Comparison of ENCODE assay signal across 9 cellular contexts in genomic region chr1:247681288-247681897, GRCh38. TPM values are rescaled to one million over a fixed set of nuclear protein-coding genes. Genes with fewer than 3 reads are reported as not detected.
A peak's percentile ranks its signal among the peaks of the same experiment; 100 is the strongest.
DNase-seq lines count a peak whose midpoint lies in the region; ATAC-seq, FAIRE-seq and TF ChIP-seq lines count a peak whose summit lies in the region.
"Had no signal": no experiment of that assay in that cellular context is flagged by ENCODE, and none has a peak within 500 bp of the region (broad histone marks: within the 10 kb centered on the region; RNA-seq: fewer than 3 reads in every experiment).

No MANE protein-coding gene starts in this region.

- peak; percentile 91 for TF ChIP-seq CTCF in BE2C (IDR thresholded peaks at IDR 0.05; ENCODE audit: low read depth, low read length)
- peak; percentile 82 for TF ChIP-seq CTCF in GM13976 (IDR thresholded peaks at IDR 0.05; ENCODE audit: borderline replicate concordance, control extremely low read depth, extremely low read depth, insufficient read depth, missing control alignments)

- TF ChIP-seq POLR2A in erythroblast (IDR thresholded peaks at IDR 0.05; ENCODE audit: low read length): no peak

- H3K9me3 ChIP-seq in BE2C: no peaks in the 10 kb centered on the region

- in situ Hi-C loops in GM13976 (cut with MboI; ENCODE audit: low sequenced_read_pairs, unreplicated experiment): no loop called here

- DNase-seq in BE2C (peak; percentile 52), GM13976 (ENCODE audit: low spot score) (peak; percentile 36), M059J (ENCODE audit: low read depth) (peak; percentile 29), SW480 (ENCODE audit: low spot score) (peak; percentile 64), erythroblast (lab: John Stamatoyannopoulos, UW) (peak; percentile 79 to 86), non-pigmented ciliary epithelial cell (ENCODE audit: low read depth) (peak; percentile 3), frontal cortex (ENCODE audit: low spot score in 2 of 2) (no peak)

- H3K4me3 ChIP-seq in BE2C (ENCODE audit: low read depth, low read length): no peak overlapping the region
- H3K4me3 ChIP-seq: skin epidermis had no signal

- H3K36me3 ChIP-seq in BE2C: no peaks in the 10 kb centered on the region

- no peak for FAIRE-seq in frontal cortex (lab: Jason Lieb, UNC)

- ATAC-seq in HG02588 (IDR thresholded peaks at IDR 0.05; ENCODE audit: unreplicated experiment): peak; percentile 88

- H3K27me3 ChIP-seq in BE2C: no peaks in the 10 kb centered on the region

- no peaks in the 10 kb centered on the region for H3K4me1 ChIP-seq in BE2C

RNA-seq across cellular contexts. Expression of gene OR13G1, which starts 1.9 kb away (rescaled TPM):
- not detected for polyA plus RNA-seq in BE2C (2012; ENCODE audit: insufficient read depth, insufficient read length, low read depth)
- not detected in 2 replicates for total RNA-seq in M059J (2014; rRNA removed; shearing (Covaris generic))
- not detected for total RNA-seq in frontal cortex

RNA-seq across cellular contexts. Expression of gene OR6F1, which starts 35.1 kb away (rescaled TPM):
- polyA plus RNA-seq in BE2C (2012; ENCODE audit: insufficient read depth, insufficient read length, low read depth): not detected
- total RNA-seq in M059J (2014; rRNA removed; shearing (Covaris generic)): not detected in 2 replicates
- total RNA-seq in frontal cortex: not detected

RNA-seq across cellular contexts. Expression of gene OR14K1, which starts 57.0 kb away (rescaled TPM):
- polyA plus RNA-seq in BE2C (2012; ENCODE audit: insufficient read depth, insufficient read length, low read depth): not detected
- total RNA-seq in M059J (2014; rRNA removed; shearing (Covaris generic)): not detected in 2 replicates
- total RNA-seq in frontal cortex: not detected

Comparison
In these comparisons a context has a peak if more than half of its experiments do, and no peak if none do; other contexts are left out.
1. DNase-seq: peak in BE2C (single experiment), GM13976 (single experiment), M059J (single experiment), SW480 (single experiment), erythroblast (2 of 2) and non-pigmented ciliary epithelial cell (single experiment); none in frontal cortex (0 of 2).